Comparison of ENCODE assay signal across 19 cellular contexts in the genomic region with DNA sequence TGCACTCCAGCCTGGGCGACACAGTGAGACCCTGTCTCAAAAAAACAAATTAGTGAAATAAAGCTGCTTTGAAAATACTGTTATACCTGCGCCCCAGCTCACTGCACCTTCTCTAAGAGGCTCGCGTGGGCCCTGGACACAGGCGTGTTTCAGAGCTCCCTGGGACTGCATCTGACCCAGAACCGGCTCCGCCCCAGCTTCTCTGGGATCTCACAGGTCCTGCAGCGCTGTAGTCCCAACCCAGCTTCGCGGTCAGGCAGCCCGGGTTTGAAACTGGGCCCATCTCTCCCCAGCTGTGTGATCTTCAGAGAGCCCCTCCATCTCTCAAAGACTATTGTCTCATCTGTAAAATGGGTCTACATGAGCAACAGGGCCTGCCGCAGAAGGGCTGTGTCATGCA. TPM values are rescaled to one million over a fixed set of nuclear protein-coding genes. Genes with fewer than 3 reads are reported as not detected.
"Had no signal": no experiment of that assay in that cellular context is flagged by ENCODE, and none has a peak within 500 bp of the region (broad histone marks: within the 10 kb centered on the region; RNA-seq: fewer than 3 reads in every experiment).

No MANE protein-coding gene starts in this region.

- H3K36me3 ChIP-seq: heart left ventricle, right atrium auricular region, thyroid gland had no signal

- H3K27me3 ChIP-seq: right atrium auricular region, thyroid gland had no signal

- H3K9me3 ChIP-seq: heart left ventricle, right atrium auricular region, thyroid gland had no signal

- DNase-seq: cerebellar nuclear complex; dermis blood vessel endothelial cell; hypothalamus; left cardiac atrium; left ventricle myocardium superior; mesendoderm; naive thymus-derived CD4-positive, alpha-beta T cell; nephron progenitor cell; small intestine; stimulated activated CD4-positive, alpha-beta T cell treated with anti-CD3 and anti-CD28 coated beads, Interleukin-12 subunit alpha, Interleukin-12 subunit beta, amount 100 ng/mL, for 4 hours; stimulated activated naive CD4-positive, alpha-beta T cell; thyroid gland had no signal

- ATAC-seq: esophagus mucosa, heart left ventricle, left cardiac atrium, left ventricle myocardium superior had no signal

- H3K36me3 Mint-ChIP-seq: naive thymus-derived CD4-positive, alpha-beta T cell; type B pancreatic cell had no signal

- H3K27ac Mint-ChIP-seq: naive thymus-derived CD4-positive, alpha-beta T cell; nephron progenitor cell; type B pancreatic cell had no signal

- H3K4me3 Mint-ChIP-seq: naive thymus-derived CD4-positive, alpha-beta T cell; nephron progenitor cell; type B pancreatic cell had no signal

- H3K9me3 Mint-ChIP-seq: nephron progenitor cell, type B pancreatic cell had no signal

- H3K4me3 ChIP-seq: heart left ventricle, right atrium auricular region, thyroid gland had no signal

- H3K27ac ChIP-seq: heart left ventricle, right atrium auricular region, thyroid gland had no signal

RNA-seq across cellular contexts. Expression of a gene that starts 7.5 kb away (rescaled TPM):
- total RNA-seq: dermis blood vessel endothelial cell, glomerular endothelial cell, lung microvascular endothelial cell, mononuclear cell had no signal
